1 cellular context compared by ENCODE assay signal in the genomic region with DNA sequence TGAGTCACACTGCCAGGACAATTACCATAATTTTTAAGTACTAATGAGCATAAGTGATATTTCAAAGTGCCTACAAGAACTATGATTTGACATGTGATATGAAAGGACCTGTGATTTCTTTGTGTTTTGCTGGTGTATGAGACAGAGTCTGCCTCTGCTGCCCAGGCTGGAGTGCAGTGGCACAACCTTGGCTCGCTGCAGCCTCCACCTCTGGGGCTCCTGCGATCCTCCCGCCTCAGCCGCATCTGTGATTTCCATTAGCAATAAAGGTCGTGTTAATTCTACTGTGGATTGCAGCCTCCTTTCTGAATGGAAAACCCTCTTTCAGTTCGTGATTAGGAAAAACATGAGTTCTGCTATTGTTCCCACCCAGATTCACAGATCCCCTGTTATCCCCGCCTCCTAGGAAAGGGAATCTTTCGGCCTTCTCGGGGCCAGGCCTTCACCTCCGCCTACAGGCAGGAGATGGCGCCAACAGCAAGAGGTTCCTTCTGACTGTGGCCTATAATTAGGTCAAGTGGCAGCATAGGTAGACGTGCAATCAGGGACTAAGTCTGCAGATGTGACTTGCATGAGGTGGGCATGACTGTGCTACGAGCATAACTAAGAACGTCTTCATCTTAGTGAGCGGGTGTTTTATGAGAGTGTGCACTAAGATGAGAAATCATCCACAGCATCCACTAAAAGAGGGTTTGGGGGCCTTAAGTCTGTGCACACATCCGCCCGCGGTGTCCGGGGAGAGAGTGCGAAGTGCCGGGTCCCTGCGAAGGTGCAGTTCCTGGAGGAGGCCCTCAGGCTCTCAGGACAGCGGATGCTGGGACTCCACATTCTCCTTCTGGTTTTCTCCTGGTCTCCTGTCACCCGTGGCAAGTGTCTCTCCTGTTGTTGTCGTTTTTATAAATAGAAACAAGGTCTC.
A peak's percentile ranks its signal among the peaks of the same experiment; 100 is the strongest.
TF ChIP-seq lines count a peak whose summit lies in the region.

No MANE protein-coding gene starts in this region.

TF ChIP-seq in HepG2, 621 proteins besides CTCF, POLR2A, EP300 and RAD21 (continued from another document):
- TF ChIP-seq ZNF614 (CRISPR knock-in tag; IDR thresholded peaks at IDR 0.05; ENCODE audit: borderline replicate concordance) (peak; percentile 87), ZBTB8A (CRISPR knock-in tag; IDR thresholded peaks at IDR 0.05; ENCODE audit: borderline replicate concordance, low read depth) (no peak), ZKSCAN1 (IDR thresholded peaks at IDR 0.05; ENCODE audit: low read length) (no peak), HNF1B (CRISPR knock-in tag; IDR thresholded peaks at IDR 0.05) (0 out of 2 replicates have a peak, but pooled peaks have one; percentile 17), NFIC (IDR thresholded peaks at IDR 0.05; ENCODE audit: low read length) (no peak), NR2F6 (IDR thresholded peaks at IDR 0.05) (no peak), NR2F6 (CRISPR knock-in tag; IDR thresholded peaks at IDR 0.05) (peak; percentile 43; the same call in 1 of the 2 replicates), CENPBD1 (CRISPR knock-in tag; IDR thresholded peaks at IDR 0.05; ENCODE audit: borderline replicate concordance, low read depth) (no peak), DPF2 (CRISPR knock-in tag; IDR thresholded peaks at IDR 0.05; ENCODE audit: borderline replicate concordance, low read depth) (no peak), ELF3 (CRISPR knock-in tag; IDR thresholded peaks at IDR 0.05) (0 out of 2 replicates have a peak, but pooled peaks have one; percentile 36), REXO4 (CRISPR knock-in tag; IDR thresholded peaks at IDR 0.05; ENCODE audit: borderline replicate concordance) (no peak), ZIK1 (CRISPR knock-in tag; IDR thresholded peaks at IDR 0.05; ENCODE audit: borderline replicate concordance, low read depth) (no peak), RXRB (CRISPR knock-in tag; IDR thresholded peaks at IDR 0.05; ENCODE audit: borderline replicate concordance) (peak; percentile 95), ARID2 (CRISPR knock-in tag; IDR thresholded peaks at IDR 0.05; ENCODE audit: borderline replicate concordance) (no peak), SAP130 (CRISPR knock-in tag; IDR thresholded peaks at IDR 0.05; ENCODE audit: low read depth) (peak; percentile 52; the same call in 1 of the 2 replicates), DNMT3B (CRISPR knock-in tag; conservative IDR thresholded peaks at IDR 0.05) (no peak), HDAC6 (IDR thresholded peaks at IDR 0.05; ENCODE audit: low read depth, low read length) (no peak), ZMYM3 (CRISPR knock-in tag; IDR thresholded peaks at IDR 0.05) (0 out of 2 replicates have a peak, but pooled peaks have one; percentile 24), ZNF761 (CRISPR knock-in tag; conservative IDR thresholded peaks at IDR 0.05) (0 out of 2 replicates have a peak, but pooled peaks have one; percentile 29), ZFY (CRISPR knock-in tag; IDR thresholded peaks at IDR 0.05) (peak; percentile 65; the same call in 1 of the 2 replicates), ZMYM2 (CRISPR knock-in tag; IDR thresholded peaks at IDR 0.05) (0 out of 2 replicates have a peak, but pooled peaks have one; percentile 17), RORA (CRISPR knock-in tag; IDR thresholded peaks at IDR 0.05) (no peak), ZNF746 (CRISPR knock-in tag; IDR thresholded peaks at IDR 0.05) (no peak), PITX1 (CRISPR knock-in tag; IDR thresholded peaks at IDR 0.05) (peak; percentile 35; the same call in 1 of the 2 replicates), RFX1 (IDR thresholded peaks at IDR 0.05) (no peak), PPARG (CRISPR knock-in tag; conservative IDR thresholded peaks at IDR 0.05) (peak; percentile 98)
- TF ChIP-seq, protein P1, sequence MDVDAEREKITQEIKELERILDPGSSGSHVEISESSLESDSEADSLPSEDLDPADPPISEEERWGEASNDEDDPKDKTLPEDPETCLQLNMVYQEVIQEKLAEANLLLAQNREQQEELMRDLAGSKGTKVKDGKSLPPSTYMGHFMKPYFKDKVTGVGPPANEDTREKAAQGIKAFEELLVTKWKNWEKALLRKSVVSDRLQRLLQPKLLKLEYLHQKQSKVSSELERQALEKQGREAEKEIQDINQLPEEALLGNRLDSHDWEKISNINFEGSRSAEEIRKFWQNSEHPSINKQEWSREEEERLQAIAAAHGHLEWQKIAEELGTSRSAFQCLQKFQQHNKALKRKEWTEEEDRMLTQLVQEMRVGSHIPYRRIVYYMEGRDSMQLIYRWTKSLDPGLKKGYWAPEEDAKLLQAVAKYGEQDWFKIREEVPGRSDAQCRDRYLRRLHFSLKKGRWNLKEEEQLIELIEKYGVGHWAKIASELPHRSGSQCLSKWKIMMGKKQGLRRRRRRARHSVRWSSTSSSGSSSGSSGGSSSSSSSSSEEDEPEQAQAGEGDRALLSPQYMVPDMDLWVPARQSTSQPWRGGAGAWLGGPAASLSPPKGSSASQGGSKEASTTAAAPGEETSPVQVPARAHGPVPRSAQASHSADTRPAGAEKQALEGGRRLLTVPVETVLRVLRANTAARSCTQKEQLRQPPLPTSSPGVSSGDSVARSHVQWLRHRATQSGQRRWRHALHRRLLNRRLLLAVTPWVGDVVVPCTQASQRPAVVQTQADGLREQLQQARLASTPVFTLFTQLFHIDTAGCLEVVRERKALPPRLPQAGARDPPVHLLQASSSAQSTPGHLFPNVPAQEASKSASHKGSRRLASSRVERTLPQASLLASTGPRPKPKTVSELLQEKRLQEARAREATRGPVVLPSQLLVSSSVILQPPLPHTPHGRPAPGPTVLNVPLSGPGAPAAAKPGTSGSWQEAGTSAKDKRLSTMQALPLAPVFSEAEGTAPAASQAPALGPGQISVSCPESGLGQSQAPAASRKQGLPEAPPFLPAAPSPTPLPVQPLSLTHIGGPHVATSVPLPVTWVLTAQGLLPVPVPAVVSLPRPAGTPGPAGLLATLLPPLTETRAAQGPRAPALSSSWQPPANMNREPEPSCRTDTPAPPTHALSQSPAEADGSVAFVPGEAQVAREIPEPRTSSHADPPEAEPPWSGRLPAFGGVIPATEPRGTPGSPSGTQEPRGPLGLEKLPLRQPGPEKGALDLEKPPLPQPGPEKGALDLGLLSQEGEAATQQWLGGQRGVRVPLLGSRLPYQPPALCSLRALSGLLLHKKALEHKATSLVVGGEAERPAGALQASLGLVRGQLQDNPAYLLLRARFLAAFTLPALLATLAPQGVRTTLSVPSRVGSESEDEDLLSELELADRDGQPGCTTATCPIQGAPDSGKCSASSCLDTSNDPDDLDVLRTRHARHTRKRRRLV (CRISPR knock-in tag; IDR thresholded peaks at IDR 0.05): no peak
- TF ChIP-seq, protein P2, sequence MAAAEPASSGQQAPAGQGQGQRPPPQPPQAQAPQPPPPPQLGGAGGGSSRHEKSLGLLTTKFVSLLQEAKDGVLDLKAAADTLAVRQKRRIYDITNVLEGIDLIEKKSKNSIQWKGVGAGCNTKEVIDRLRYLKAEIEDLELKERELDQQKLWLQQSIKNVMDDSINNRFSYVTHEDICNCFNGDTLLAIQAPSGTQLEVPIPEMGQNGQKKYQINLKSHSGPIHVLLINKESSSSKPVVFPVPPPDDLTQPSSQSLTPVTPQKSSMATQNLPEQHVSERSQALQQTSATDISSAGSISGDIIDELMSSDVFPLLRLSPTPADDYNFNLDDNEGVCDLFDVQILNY (CRISPR knock-in tag; conservative IDR thresholded peaks at IDR 0.05): no peak
- TF ChIP-seq, protein P3, sequence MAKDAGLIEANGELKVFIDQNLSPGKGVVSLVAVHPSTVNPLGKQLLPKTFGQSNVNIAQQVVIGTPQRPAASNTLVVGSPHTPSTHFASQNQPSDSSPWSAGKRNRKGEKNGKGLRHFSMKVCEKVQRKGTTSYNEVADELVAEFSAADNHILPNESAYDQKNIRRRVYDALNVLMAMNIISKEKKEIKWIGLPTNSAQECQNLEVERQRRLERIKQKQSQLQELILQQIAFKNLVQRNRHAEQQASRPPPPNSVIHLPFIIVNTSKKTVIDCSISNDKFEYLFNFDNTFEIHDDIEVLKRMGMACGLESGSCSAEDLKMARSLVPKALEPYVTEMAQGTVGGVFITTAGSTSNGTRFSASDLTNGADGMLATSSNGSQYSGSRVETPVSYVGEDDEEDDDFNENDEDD (CRISPR knock-in tag; IDR thresholded peaks at IDR 0.05; ENCODE audit: borderline replicate concordance): peak; percentile 35; the same call in 1 of the 2 replicates
- TF ChIP-seq, protein P4, sequence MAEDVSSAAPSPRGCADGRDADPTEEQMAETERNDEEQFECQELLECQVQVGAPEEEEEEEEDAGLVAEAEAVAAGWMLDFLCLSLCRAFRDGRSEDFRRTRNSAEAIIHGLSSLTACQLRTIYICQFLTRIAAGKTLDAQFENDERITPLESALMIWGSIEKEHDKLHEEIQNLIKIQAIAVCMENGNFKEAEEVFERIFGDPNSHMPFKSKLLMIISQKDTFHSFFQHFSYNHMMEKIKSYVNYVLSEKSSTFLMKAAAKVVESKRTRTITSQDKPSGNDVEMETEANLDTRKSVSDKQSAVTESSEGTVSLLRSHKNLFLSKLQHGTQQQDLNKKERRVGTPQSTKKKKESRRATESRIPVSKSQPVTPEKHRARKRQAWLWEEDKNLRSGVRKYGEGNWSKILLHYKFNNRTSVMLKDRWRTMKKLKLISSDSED (CRISPR knock-in tag; IDR thresholded peaks at IDR 0.05): no peak
- TF ChIP-seq, protein P5, sequence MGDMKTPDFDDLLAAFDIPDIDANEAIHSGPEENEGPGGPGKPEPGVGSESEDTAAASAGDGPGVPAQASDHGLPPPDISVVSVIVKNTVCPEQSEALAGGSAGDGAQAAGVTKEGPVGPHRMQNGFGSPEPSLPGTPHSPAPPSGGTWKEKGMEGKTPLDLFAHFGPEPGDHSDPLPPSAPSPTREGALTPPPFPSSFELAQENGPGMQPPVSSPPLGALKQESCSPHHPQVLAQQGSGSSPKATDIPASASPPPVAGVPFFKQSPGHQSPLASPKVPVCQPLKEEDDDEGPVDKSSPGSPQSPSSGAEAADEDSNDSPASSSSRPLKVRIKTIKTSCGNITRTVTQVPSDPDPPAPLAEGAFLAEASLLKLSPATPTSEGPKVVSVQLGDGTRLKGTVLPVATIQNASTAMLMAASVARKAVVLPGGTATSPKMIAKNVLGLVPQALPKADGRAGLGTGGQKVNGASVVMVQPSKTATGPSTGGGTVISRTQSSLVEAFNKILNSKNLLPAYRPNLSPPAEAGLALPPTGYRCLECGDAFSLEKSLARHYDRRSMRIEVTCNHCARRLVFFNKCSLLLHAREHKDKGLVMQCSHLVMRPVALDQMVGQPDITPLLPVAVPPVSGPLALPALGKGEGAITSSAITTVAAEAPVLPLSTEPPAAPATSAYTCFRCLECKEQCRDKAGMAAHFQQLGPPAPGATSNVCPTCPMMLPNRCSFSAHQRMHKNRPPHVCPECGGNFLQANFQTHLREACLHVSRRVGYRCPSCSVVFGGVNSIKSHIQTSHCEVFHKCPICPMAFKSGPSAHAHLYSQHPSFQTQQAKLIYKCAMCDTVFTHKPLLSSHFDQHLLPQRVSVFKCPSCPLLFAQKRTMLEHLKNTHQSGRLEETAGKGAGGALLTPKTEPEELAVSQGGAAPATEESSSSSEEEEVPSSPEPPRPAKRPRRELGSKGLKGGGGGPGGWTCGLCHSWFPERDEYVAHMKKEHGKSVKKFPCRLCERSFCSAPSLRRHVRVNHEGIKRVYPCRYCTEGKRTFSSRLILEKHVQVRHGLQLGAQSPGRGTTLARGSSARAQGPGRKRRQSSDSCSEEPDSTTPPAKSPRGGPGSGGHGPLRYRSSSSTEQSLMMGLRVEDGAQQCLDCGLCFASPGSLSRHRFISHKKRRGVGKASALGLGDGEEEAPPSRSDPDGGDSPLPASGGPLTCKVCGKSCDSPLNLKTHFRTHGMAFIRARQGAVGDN (CRISPR knock-in tag; IDR thresholded peaks at IDR 0.05): peak; percentile 44; the same call in 1 of the 2 replicates
